Comparison of ENCODE assay signal across 8 cellular contexts in the genomic region with DNA sequence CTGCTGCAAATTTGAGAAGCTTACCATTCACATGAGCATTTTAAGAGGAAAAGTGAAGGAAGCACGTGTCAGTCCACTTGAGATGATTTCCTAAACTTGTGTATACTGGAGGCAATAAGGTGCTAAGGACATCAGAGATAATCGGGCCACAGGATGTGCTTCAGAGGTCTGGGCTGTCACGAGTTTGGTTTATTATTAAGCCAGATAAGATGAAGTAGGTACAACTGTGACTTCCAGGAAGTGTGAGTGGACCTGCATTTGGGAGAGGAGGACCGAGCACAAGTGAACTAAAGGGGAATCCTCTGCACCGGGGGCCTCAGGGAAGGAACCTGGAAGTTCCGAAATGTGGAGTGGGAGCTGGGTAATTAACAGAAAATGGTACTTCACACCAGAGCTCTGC. TPM values are rescaled to one million over a fixed set of nuclear protein-coding genes. Genes with fewer than 3 reads are reported as not detected.
DNase-seq lines count a peak whose midpoint lies in the region; ATAC-seq and TF ChIP-seq lines count a peak whose summit lies in the region.

No MANE protein-coding gene starts in this region.

- H3K27me3 Mint-ChIP-seq in endodermal cell (ENCODE audit: insufficient read depth): peaks cover 61% of the 10 kb centered on the region

- WGBS in endodermal cell (ENCODE audit: insufficient coverage in 1 of 2, insufficient read length in 1 of 2), 2 experiments: 69 to 70% methylated on average over 6 of the region's 6 CpGs

- peak overlapping the region; percentile 62 for H3K4me3 Mint-ChIP-seq in endodermal cell

- no peak overlapping the region for H3K9ac ChIP-seq in endodermal cell (ENCODE audit: extremely low read depth, low read length, poor library complexity, severe bottlenecking)

- H3K27me3 ChIP-seq in endodermal cell (ENCODE audit: control insufficient read depth, insufficient read depth, low read length, poor library complexity, severe bottlenecking): peaks cover 28% of the 10 kb centered on the region

- no peaks in the 10 kb centered on the region for H3K36me3 ChIP-seq in endodermal cell (ENCODE audit: control insufficient read depth, insufficient read depth, low read length)

- H3K4me3 ChIP-seq in endodermal cell (ENCODE audit: low read length) (peak overlapping the region; percentile 81), skeletal muscle cell (ENCODE audit: low read depth, low read length) (peak overlapping the region; percentile 71)

- H3K4me1 Mint-ChIP-seq in endodermal cell: peaks cover 23% of the 10 kb centered on the region

- no peaks in the 10 kb centered on the region for H3K4me1 ChIP-seq in endodermal cell (ENCODE audit: control insufficient read depth, insufficient read depth, low read length)

- TF ChIP-seq CTCF in endodermal cell (conservative IDR thresholded peaks at IDR 0.05): no peak

- H3K27ac ChIP-seq in endodermal cell (ENCODE audit: low read depth, low read length): no peak overlapping the region

- no peaks in the 10 kb centered on the region for H3K9me3 Mint-ChIP-seq in endodermal cell

- peak; percentile 48 for ATAC-seq in GM19438 (IDR thresholded peaks at IDR 0.05; ENCODE audit: low read depth, unreplicated experiment)
- ATAC-seq in HG03378 (IDR thresholded peaks at IDR 0.05; ENCODE audit: unreplicated experiment): peak; percentile 80

- H3K27ac Mint-ChIP-seq in endodermal cell: no peak overlapping the region

- no peaks in the 10 kb centered on the region for H3K9me3 ChIP-seq in endodermal cell (ENCODE audit: control insufficient read depth, low read length)

- no peaks in the 10 kb centered on the region for H3K36me3 Mint-ChIP-seq in endodermal cell (ENCODE audit: low read depth)

- DNase-seq in endodermal cell (no peak), skeletal muscle cell (ENCODE audit: low read depth) (no peak), C1 segment of cervical spinal cord (lab: John Stamatoyannopoulos, UW) (no peak), SHP77 (lab: John Stamatoyannopoulos, UW) (no peak)
- no peak for DNase-seq in stimulated activated CD4-positive, alpha-beta T cell treated with anti-CD3 and anti-CD28 coated beads, Interleukin-4, amount 100 ng/mL, for 1 hour
- DNase-seq in stimulated activated CD4-positive, alpha-beta T cell treated with anti-CD3 and anti-CD28 coated beads, Interleukin-4, amount 100 ng/mL, for 4 hours: no peak

RNA-seq across cellular contexts. Expression of gene SAMD5, which starts 1.4 kb away (rescaled TPM):
- under 1 TPM; 0.69 to 0.99 TPM for total RNA-seq in endodermal cell
- 2.3 TPM for polyA plus RNA-seq in endodermal cell (2013, experiment 1 of 2)
- polyA plus RNA-seq in endodermal cell (2013, experiment 2 of 2): 2.1 TPM
